ENCODE assay signal across 20 cellular contexts in genomic region chr16:13798211-13798610, GRCh38.
"Had no signal": no experiment of that assay in that cellular context is flagged by ENCODE, and none has a peak within 500 bp of the region (broad histone marks: within the 10 kb centered on the region; RNA-seq: fewer than 3 reads in every experiment).

No MANE protein-coding gene starts in this region.

- H3K27me3 ChIP-seq: esophagus muscularis mucosa, foreskin keratinocyte, gastroesophageal sphincter, heart right ventricle, left lung had no signal

- H3K4me3 ChIP-seq: coronary artery, dorsolateral prefrontal cortex, esophagus muscularis mucosa, gastroesophageal sphincter, heart right ventricle, left lung, lower lobe of right lung, mucosa of descending colon had no signal

- H3K27ac ChIP-seq: coronary artery, dorsolateral prefrontal cortex, esophagus muscularis mucosa, foreskin keratinocyte, gastroesophageal sphincter, heart right ventricle, left lung, lower lobe of right lung had no signal

- DNase-seq: dermis blood vessel endothelial cell; dorsolateral prefrontal cortex; effector CD4-positive, alpha-beta T cell; effector memory CD4-positive, alpha-beta T cell; foreskin keratinocyte; glutamatergic neuron; head of caudate nucleus; heart right ventricle; hippocampal formation; left cardiac atrium; left lung; left ventricle myocardium superior; lower lobe of right lung; mesenchymal stem cell; mucosa of descending colon; naive B cell; naive thymus-derived CD8-positive, alpha-beta T cell had no signal

- ATAC-seq: foreskin keratinocyte; gastroesophageal sphincter; heart right ventricle; left cardiac atrium; left lung; left ventricle myocardium superior; lower lobe of right lung; mucosa of descending colon; naive thymus-derived CD8-positive, alpha-beta T cell had no signal

- H3K36me3 ChIP-seq: esophagus muscularis mucosa, gastroesophageal sphincter, heart right ventricle, left lung, lower lobe of right lung had no signal

- H3K9me3 ChIP-seq: esophagus muscularis mucosa, gastroesophageal sphincter, heart right ventricle, left lung, lower lobe of right lung, mucosa of descending colon had no signal
